Comparison of ENCODE assay signal across 14 cellular contexts in genomic region chr4:139550724-139551429, GRCh38. TPM values are rescaled to one million over a fixed set of nuclear protein-coding genes. Genes with fewer than 3 reads are reported as not detected.
DNase-seq lines count a peak whose midpoint lies in the region; ATAC-seq, FAIRE-seq and TF ChIP-seq lines count a peak whose summit lies in the region.
"Had no signal": no experiment of that assay in that cellular context is flagged by ENCODE, and none has a peak within 500 bp of the region (broad histone marks: within the 10 kb centered on the region; RNA-seq: fewer than 3 reads in every experiment).

No MANE protein-coding gene starts in this region.

- H2AFZ ChIP-seq in GM23338 (no peak overlapping the region), K562 (ENCODE audit: low read depth, low read length) (no peak overlapping the region)

- H3K27me3 Mint-ChIP-seq in GM23338 (ENCODE audit: insufficient read depth, low read depth, poor library complexity): peaks cover 15% of the 10 kb centered on the region

- no peak for FAIRE-seq in K562 (lab: Jason Lieb, UNC)

- H3K27ac Mint-ChIP-seq in GM23338: no peak overlapping the region

- H3K36me3 Mint-ChIP-seq in GM23338 (ENCODE audit: low read depth): no peaks in the 10 kb centered on the region; the same call in 2 of the 3 replicates

- TF ChIP-seq RAD21 in K562 (CRISPR knock-in tag; conservative IDR thresholded peaks at IDR 0.05 in 1 of 2, IDR thresholded peaks at IDR 0.05 in 1 of 2): no peak

- H3K9me1 ChIP-seq in K562 (ENCODE audit: control insufficient read depth, insufficient read depth, low read length): no peaks in the 10 kb centered on the region

- H3K4me1 ChIP-seq in GM23338 (ENCODE audit: insufficient read depth) (peaks cover 25% of the 10 kb centered on the region), K562 (replicated peaks in 1 of 2; ENCODE audit: control insufficient read depth in 2 of 2, insufficient read depth in 2 of 2, low read length in 2 of 2) (peaks cover 2 to 9% of the 10 kb centered on the region in 2 experiments; a peak in 3 of 5 replicates), gastrocnemius medialis (peaks cover 71 to 74% of the 10 kb centered on the region in 2 donors)

- H3K4me2 ChIP-seq in GM23338 (peak overlapping the region; percentile 22), K562 (ENCODE audit: insufficient read depth, low read length) (no peak overlapping the region)

- H3K79me2 ChIP-seq in GM23338 (replicated peaks; ENCODE audit: insufficient read depth): no peaks in the 10 kb centered on the region; the same call in 1 of the 2 replicates
- H3K79me2 ChIP-seq in K562 (ENCODE audit: control insufficient read depth, insufficient read depth, low read length): no peaks in the 10 kb centered on the region

- intact Hi-C loops in K562 (cut with micrococcal nuclease): no loop called here
- intact Hi-C loops in left ventricle myocardium superior (cut with micrococcal nuclease): no loop called here
- intact Hi-C loops in gastrocnemius medialis (cut with DNase I; ENCODE audit: low total_unique reads): no loop called here

- H3K4me3 Mint-ChIP-seq in GM23338: no peak overlapping the region

- TF ChIP-seq POLR2A in K562 (conservative IDR thresholded peaks at IDR 0.05): no peak
- TF ChIP-seq POLR2A in gastrocnemius medialis (IDR thresholded peaks at IDR 0.05): no peak

- H3K27ac ChIP-seq in GM23338 (ENCODE audit: low read depth) (no peak overlapping the region), K562 (ENCODE audit: extremely low read depth, low read depth, low read length) (no peak overlapping the region), gastrocnemius medialis (peak overlapping the region; percentile 96 to 99 (median 98))
- H3K27ac ChIP-seq: foreskin keratinocyte, upper lobe of right lung had no signal

- H3K27me3 ChIP-seq in GM23338 (ENCODE audit: insufficient read depth): peaks cover 30% of the 10 kb centered on the region
- H3K27me3 ChIP-seq in K562 (ENCODE audit: control insufficient read depth in 2 of 2, insufficient read depth in 2 of 2, low read length in 2 of 2): peaks cover 3 to 21% of the 10 kb centered on the region in 2 experiments
- H3K27me3 ChIP-seq in gastrocnemius medialis: no peaks in the 10 kb centered on the region
- H3K27me3 ChIP-seq: foreskin keratinocyte, upper lobe of right lung had no signal

- H4K20me1 ChIP-seq in GM23338 (replicated peaks; ENCODE audit: insufficient read depth): no peaks in the 10 kb centered on the region
- H4K20me1 ChIP-seq in K562 (replicated peaks; ENCODE audit: control insufficient read depth, insufficient read depth, low read length): no peaks in the 10 kb centered on the region

- WGBS in K562 (ENCODE audit: insufficient coverage, low coverage, missing lambda C conversion rate): 7% methylated on average over 5 of the region's 5 CpGs

- H3K36me3 ChIP-seq in GM23338 (ENCODE audit: insufficient read depth): no peaks in the 10 kb centered on the region
- no peaks in the 10 kb centered on the region for H3K36me3 ChIP-seq in K562 (ENCODE audit: control insufficient read depth, insufficient read depth, low read length)
- peaks cover 0 to 11% of the 10 kb centered on the region in 2 donors for H3K36me3 ChIP-seq in gastrocnemius medialis

- TF ChIP-seq CTCF in GM23338 (conservative IDR thresholded peaks at IDR 0.05; ENCODE audit: low read depth in 2 of 2) (no peak), K562 (IDR thresholded peaks at IDR 0.05 in 2 of 3, conservative IDR thresholded peaks at IDR 0.05 in 1 of 3; ENCODE audit: insufficient read depth in 2 of 3, low read depth in 1 of 3, low read length in 3 of 3) (no peak), gastrocnemius medialis (IDR thresholded peaks at IDR 0.05 in 4 of 5, conservative IDR thresholded peaks at IDR 0.05 in 1 of 5) (no peak)

- CTCF ChIA-PET in K562 (lab: Yijun Ruan, JAX; ENCODE audit: low intra/inter-chr PET ratio): no interaction called here

- in situ Hi-C loops in K562 (cut with MboI): no loop called here
- in situ Hi-C loops in gastrocnemius medialis (cut with MboI; ENCODE audit: low sequenced_read_pairs in 4 of 4): no loop called here

- POLR2A ChIA-PET in K562 (lab: Yijun Ruan, JAX): no interaction called here

- H3K9me3 ChIP-seq in K562 (replicated peaks; ENCODE audit: control insufficient read depth, insufficient read depth, low read depth, low read length) (no peaks in the 10 kb centered on the region), gastrocnemius medialis (no peaks in the 10 kb centered on the region)
- H3K9me3 ChIP-seq: upper lobe of right lung had no signal

- H3K4me3 ChIP-seq in GM23338: no peak overlapping the region
- no peak overlapping the region for H3K4me3 ChIP-seq in K562
- H3K4me3 ChIP-seq in gastrocnemius medialis: no peak overlapping the region
- H3K4me3 ChIP-seq: upper lobe of right lung had no signal

- peak; percentile 63 for DNase-seq in GM23338 (ENCODE audit: low spot score)
- no peak for DNase-seq in K562 (ENCODE audit: extremely low read depth in 1 of 4, low spot score in 3 of 4)
- DNase-seq in left ventricle myocardium superior: peak; percentile 39
- peak in 1 of 2 donors; percentile 45 for DNase-seq in gastrocnemius medialis
- DNase-seq in NCI-H1417 (lab: John Stamatoyannopoulos, UW): no peak
- DNase-seq in activated CD8-positive, alpha-beta memory T cell treated with anti-CD3 and anti-CD28 coated beads for 24 hours: no peak
- no peak for DNase-seq in activated gamma-delta T cell (lab: John Stamatoyannopoulos, UW)
- no peak for DNase-seq in HPDE6-E6E7 (ENCODE audit: extremely low spot score)
- DNase-seq: activated CD4-positive, alpha-beta T cell treated with anti-CD3 and anti-CD28 coated beads for 4 hours; DMS153; foreskin keratinocyte; NCI-H1694 treated with DMSO at 0.1 percent for 48 hours; stimulated activated CD4-positive, alpha-beta T cell treated with anti-CD3 and anti-CD28 coated beads, Interleukin-4, amount 100 ng/mL, for 4 hours; upper lobe of right lung had no signal

- H3F3A ChIP-seq in GM23338 (replicated peaks; ENCODE audit: low read depth): no peaks in the 10 kb centered on the region

- peak; percentile 44 for ATAC-seq in GM23338
- ATAC-seq in K562: no peak
- ATAC-seq in left ventricle myocardium superior: peak; percentile 21
- no peak for ATAC-seq in gastrocnemius medialis
- ATAC-seq: foreskin keratinocyte, upper lobe of right lung had no signal

- no peaks in the 10 kb centered on the region; the same call in 2 of the 3 replicates for H3K9me3 Mint-ChIP-seq in GM23338

- peaks cover 35% of the 10 kb centered on the region for H3K4me1 Mint-ChIP-seq in GM23338

- H3K9me2 ChIP-seq in GM23338 (ENCODE audit: insufficient read depth): no peaks in the 10 kb centered on the region

- TF ChIP-seq EP300 in K562 (IDR thresholded peaks at IDR 0.05; ENCODE audit: low read length): no peak

- H3K9ac ChIP-seq in K562 (ENCODE audit: insufficient read depth in 1 of 2, low read depth in 2 of 2, low read length in 2 of 2): no peak overlapping the region

- no TSS peak for BruUV-seq in K562 (replicated peaks; lab: Mats Ljungman, UMichigan)

TF ChIP-seq in GM23338, 12 proteins besides CTCF, POLR2A, EP300 and RAD21 (continues in another document):
- TF ChIP-seq ZNF331 (CRISPR knock-in tag; IDR thresholded peaks at IDR 0.05; ENCODE audit: low read depth) (no peak), POLR2AphosphoS5 (IDR thresholded peaks at IDR 0.05; ENCODE audit: low read depth) (no peak)

TF ChIP-seq in K562, 482 proteins besides CTCF, POLR2A, EP300 and RAD21 (continues in another document):
- TF ChIP-seq, protein P1, sequence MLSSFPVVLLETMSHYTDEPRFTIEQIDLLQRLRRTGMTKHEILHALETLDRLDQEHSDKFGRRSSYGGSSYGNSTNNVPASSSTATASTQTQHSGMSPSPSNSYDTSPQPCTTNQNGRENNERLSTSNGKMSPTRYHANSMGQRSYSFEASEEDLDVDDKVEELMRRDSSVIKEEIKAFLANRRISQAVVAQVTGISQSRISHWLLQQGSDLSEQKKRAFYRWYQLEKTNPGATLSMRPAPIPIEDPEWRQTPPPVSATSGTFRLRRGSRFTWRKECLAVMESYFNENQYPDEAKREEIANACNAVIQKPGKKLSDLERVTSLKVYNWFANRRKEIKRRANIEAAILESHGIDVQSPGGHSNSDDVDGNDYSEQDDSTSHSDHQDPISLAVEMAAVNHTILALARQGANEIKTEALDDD (IDR thresholded peaks at IDR 0.05): peak; percentile 61
- TF ChIP-seq ZNF639 (CRISPR knock-in tag; conservative IDR thresholded peaks at IDR 0.05 in 1 of 2, IDR thresholded peaks at IDR 0.05 in 1 of 2): no peak

RNA-seq across cellular contexts. Expression of gene SETD7, which starts 5.1 kb away (rescaled TPM):
- 4.2 and 4.5 TPM in 2 replicates for total RNA-seq in GM23338 (2014; rRNA removed; shearing (Covaris generic))
- 0.99 and 1.1 TPM in 2 replicates for polyA plus RNA-seq in GM23338 (2016; fragmentation: Nextera tagmentation; extraction: Ambion mirVana)
- total RNA-seq in K562 (2011; cell fraction: chromatin; rRNA removed; ENCODE audit: low replicate concordance): 0.28 and 0.81 TPM in 2 replicates
- total RNA-seq in K562 (2011; cell fraction: nucleolus; rRNA removed): 0.17 and 0.26 TPM in 2 replicates
- total RNA-seq in K562 (2011; cell fraction: nucleoplasm; rRNA removed): 0.73 and 1.1 TPM in 2 replicates
- 1.8 and 2.0 TPM in 2 replicates for total RNA-seq in K562 (2014; rRNA removed)
- total RNA-seq in K562 (2014; rRNA removed; fragmentation: Illumina TruSeq; extraction: Trizol): 2.0 and 2.3 TPM in 2 replicates
- 1.7 and 1.8 TPM in 2 replicates for total RNA-seq in K562 (2015; rRNA removed; fragmentation: Illumina TruSeq; extraction: Trizol)
- total RNA-seq in K562 (2021): 1.7 and 2.4 TPM in 2 replicates
- polyA plus RNA-seq in K562 (2011; rRNA removed): 0.38 and 0.60 TPM in 2 replicates
- polyA plus RNA-seq in K562 (2011; cell fraction: cytosol; rRNA removed): 0.13 and 0.72 TPM in 2 replicates
- 0.48 and 0.59 TPM in 2 replicates for polyA plus RNA-seq in K562 (2011; cell fraction: nucleus; rRNA removed)
- 1.2 and 2.5 TPM in 2 replicates for polyA plus RNA-seq in K562 (2012)
- 1.9 and 2.1 TPM in 2 replicates for polyA plus RNA-seq in K562 (2014; fragmentation: Illumina TruSeq; extraction: Trizol)
- under 1 TPM; 0.37 to 0.60 TPM for polyA plus RNA-seq in K562 (2014; fragmentation: Nextera tagmentation; extraction: Ambion mirVana)
- 0.98 and 1.6 TPM in 2 replicates for polyA plus RNA-seq in K562 (2014; rRNA removed)
- 0.60 and 1.2 TPM in 2 replicates for polyA minus RNA-seq in K562 (2011; rRNA and poly(A)+ RNA removed)
- polyA minus RNA-seq in K562 (2011; cell fraction: cytosol; rRNA and poly(A)+ RNA removed): 0.19 and 0.73 TPM in 2 replicates
- polyA minus RNA-seq in K562 (2011; cell fraction: nucleus; rRNA and poly(A)+ RNA removed): 0.40 and 1.00 TPM in 2 replicates
- total RNA-seq in left ventricle myocardium superior: 50.0 TPM
- 100 to 1,000 TPM in 3 of 4 donors, 10 to 100 TPM in 1; 73.1 to 134 (median 113) TPM for total RNA-seq in gastrocnemius medialis

Comparison
In these comparisons a context has a peak if more than half of its experiments do, and no peak if none do; other contexts are left out.
1. ATAC-seq: peak in GM23338 (single experiment) and left ventricle myocardium superior (single experiment); none in K562 (single experiment) and gastrocnemius medialis (0 of 2).
2. DNase-seq: peak in GM23338 (single experiment) and left ventricle myocardium superior (single experiment); none in K562 (0 of 4), NCI-H1417 (0 of 3), activated CD8-positive, alpha-beta memory T cell treated with anti-CD3 and anti-CD28 coated beads for 24 hours (single experiment), activated gamma-delta T cell (single experiment) and HPDE6-E6E7 (single experiment).
3. H3K27ac ChIP-seq: peak in gastrocnemius medialis (4 of 4); none in GM23338 (single experiment) and K562 (single experiment).